In the genomic region with DNA sequence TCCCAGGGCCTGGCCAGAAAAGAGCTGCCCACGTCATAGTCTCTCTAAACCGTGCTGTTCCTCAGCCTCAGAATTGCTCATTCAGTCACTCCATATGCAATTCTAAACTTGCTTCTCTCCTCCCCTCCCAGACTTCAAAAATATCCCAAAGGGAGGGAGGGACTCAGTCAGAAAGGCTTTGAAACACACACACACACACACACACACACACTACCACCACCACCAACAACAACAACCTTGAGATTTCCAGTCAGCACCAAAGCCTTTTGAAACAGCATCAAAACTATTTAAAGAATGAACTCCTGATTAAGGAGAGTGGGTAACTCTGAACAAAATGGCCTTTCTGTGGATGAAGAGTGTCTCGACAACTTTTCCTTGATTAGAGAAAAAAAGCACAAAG, we compare ENCODE assay signal across 23 cellular contexts. TPM values are rescaled to one million over a fixed set of nuclear protein-coding genes. Genes with fewer than 3 reads are reported as not detected.
"Had no signal": no experiment of that assay in that cellular context is flagged by ENCODE, and none has a peak within 500 bp of the region (broad histone marks: within the 10 kb centered on the region; RNA-seq: fewer than 3 reads in every experiment).

No MANE protein-coding gene starts in this region.

- H3K4me1 ChIP-seq: colonic mucosa, testis, tibial nerve, upper lobe of right lung had no signal

- H3K79me2 ChIP-seq: hepatocyte had no signal

- H2AFZ ChIP-seq: hepatocyte had no signal

- H3K36me3 Mint-ChIP-seq: naive B cell; stimulated activated memory B cell treated with anti-CD40 and anti-IgM and Interleukin-4, amounts not matched to agents 10 μg/mL and 1 μg/mL and 100 μg/mL, for 72 hours had no signal

- H3K27me3 ChIP-seq: colonic mucosa, hepatocyte, neutrophil, spleen, testis, tibial nerve, upper lobe of right lung had no signal

- DNase-seq: colonic mucosa; dermis blood vessel endothelial cell; foreskin melanocyte; head of caudate nucleus; left colon; left ventricle myocardium superior; mesendoderm; naive B cell; spleen; stimulated activated CD4-positive, alpha-beta T cell treated with anti-CD3 and anti-CD28 coated beads, Interleukin-15, amount 100 ng/mL, for 24 hours; stimulated activated CD4-positive, alpha-beta T cell treated with anti-CD3 and anti-CD28 coated beads, Interleukin-1b, Interleukin-23, amount 100 ng/mL, for 48 hours; stimulated activated CD4-positive, alpha-beta T cell treated with anti-CD3 and anti-CD28 coated beads, Interleukin-4, amount 100 ng/mL, for 24 hours; stimulated activated naive CD8-positive, alpha-beta T cell treated with anti-CD3 and anti-CD28 coated beads, Interleukin-15, amount 100 ng/mL, for 72 hours; testis; upper lobe of right lung had no signal

- ATAC-seq: left colon; left ventricle myocardium superior; sciatic nerve; stimulated activated memory B cell treated with anti-CD40 and anti-IgM and Interleukin-4, amounts not matched to agents 10 μg/mL and 1 μg/mL and 100 μg/mL, for 72 hours; stimulated activated naive CD8-positive, alpha-beta T cell treated with anti-CD3 and anti-CD28 coated beads, Interleukin-15, amount 100 ng/mL, for 72 hours; upper lobe of right lung had no signal

- H3K9me3 Mint-ChIP-seq: naive B cell; nephron; stimulated activated memory B cell treated with anti-CD40 and anti-IgM and Interleukin-4, amounts not matched to agents 10 μg/mL and 1 μg/mL and 100 μg/mL, for 72 hours; stimulated activated naive CD8-positive, alpha-beta T cell treated with anti-CD3 and anti-CD28 coated beads, Interleukin-15, amount 100 ng/mL, for 72 hours had no signal

- H3K27ac ChIP-seq: colonic mucosa, hepatocyte, neutrophil, testis, tibial nerve, upper lobe of right lung had no signal

- H3K4me3 Mint-ChIP-seq: naive B cell; nephron; stimulated activated memory B cell treated with anti-CD40 and anti-IgM and Interleukin-4, amounts not matched to agents 10 μg/mL and 1 μg/mL and 100 μg/mL, for 72 hours; stimulated activated naive CD8-positive, alpha-beta T cell treated with anti-CD3 and anti-CD28 coated beads, Interleukin-15, amount 100 ng/mL, for 72 hours had no signal

- H3K9me3 ChIP-seq: colonic mucosa, neutrophil, spleen, testis, tibial nerve, upper lobe of right lung had no signal

- H3K4me3 ChIP-seq: colonic mucosa, hepatocyte, spleen, testis, tibial nerve, upper lobe of right lung had no signal

- H3K36me3 ChIP-seq: colonic mucosa, neutrophil, spleen, upper lobe of right lung had no signal

- H3K27ac Mint-ChIP-seq: naive B cell; stimulated activated memory B cell treated with anti-CD40 and anti-IgM and Interleukin-4, amounts not matched to agents 10 μg/mL and 1 μg/mL and 100 μg/mL, for 72 hours had no signal

- H3K4me1 Mint-ChIP-seq: naive B cell; nephron; stimulated activated memory B cell treated with anti-CD40 and anti-IgM and Interleukin-4, amounts not matched to agents 10 μg/mL and 1 μg/mL and 100 μg/mL, for 72 hours; stimulated activated naive CD8-positive, alpha-beta T cell treated with anti-CD3 and anti-CD28 coated beads, Interleukin-15, amount 100 ng/mL, for 72 hours had no signal

- H3K4me2 ChIP-seq: hepatocyte had no signal

RNA-seq across cellular contexts. Expression of a gene that starts 16.4 kb away (rescaled TPM):
- total RNA-seq: osteoblast, pulmonary artery endothelial cell had no signal
